1 cellular context compared by ENCODE assay signal in the genomic region with DNA sequence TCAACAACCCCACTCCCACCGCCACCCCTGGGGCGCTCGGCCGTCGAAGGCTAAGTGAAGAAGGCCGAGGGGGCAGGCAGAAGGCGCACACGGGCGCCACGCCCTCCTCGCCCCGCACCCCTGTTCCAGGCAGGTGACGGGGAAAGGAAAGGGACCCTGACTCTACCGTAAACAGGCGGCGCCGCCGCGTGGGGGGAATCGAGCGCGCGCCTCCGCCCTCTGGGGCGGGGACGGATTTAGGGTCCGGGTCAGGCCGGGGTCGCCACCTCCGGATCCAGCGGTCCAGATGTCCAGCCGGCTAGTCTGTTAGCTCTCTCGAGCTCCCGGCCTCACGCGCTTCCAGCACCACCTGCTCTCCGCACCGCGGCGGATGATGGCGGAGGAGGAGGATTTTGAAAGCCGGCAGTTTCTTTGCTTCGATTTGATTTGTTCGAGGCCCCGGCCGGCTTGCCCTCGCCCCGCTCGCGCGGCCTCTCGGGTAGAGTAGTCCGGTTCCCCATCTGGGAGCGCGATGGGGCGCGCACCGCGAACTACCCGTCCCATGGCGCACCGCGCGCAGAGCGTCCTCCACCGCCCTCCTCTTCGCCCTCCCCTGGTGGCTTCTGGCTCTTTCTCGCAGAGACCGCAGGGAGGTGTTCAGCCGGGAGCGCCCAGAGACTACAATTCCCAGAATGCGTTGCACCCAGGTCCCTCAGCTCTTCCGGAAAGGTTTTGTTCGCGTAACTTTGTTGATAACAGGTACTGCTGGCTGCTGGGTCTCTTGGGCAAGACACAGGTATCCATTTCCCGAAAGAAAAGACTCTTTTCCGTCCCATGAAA.
A peak's percentile ranks its signal among the peaks of the same experiment; 100 is the strongest.
TF ChIP-seq lines count a peak whose summit lies in the region.

Gene RANGAP1 (minus strand): TSS at position 368 of the 819 bp plus-strand sequence. CDS start 5,143 bp downstream, outside the sequence.

TF ChIP-seq in GM12878, 131 proteins besides CTCF, POLR2A, EP300 and RAD21 (continued from another document and continues in another):
- TF ChIP-seq, protein P1, sequence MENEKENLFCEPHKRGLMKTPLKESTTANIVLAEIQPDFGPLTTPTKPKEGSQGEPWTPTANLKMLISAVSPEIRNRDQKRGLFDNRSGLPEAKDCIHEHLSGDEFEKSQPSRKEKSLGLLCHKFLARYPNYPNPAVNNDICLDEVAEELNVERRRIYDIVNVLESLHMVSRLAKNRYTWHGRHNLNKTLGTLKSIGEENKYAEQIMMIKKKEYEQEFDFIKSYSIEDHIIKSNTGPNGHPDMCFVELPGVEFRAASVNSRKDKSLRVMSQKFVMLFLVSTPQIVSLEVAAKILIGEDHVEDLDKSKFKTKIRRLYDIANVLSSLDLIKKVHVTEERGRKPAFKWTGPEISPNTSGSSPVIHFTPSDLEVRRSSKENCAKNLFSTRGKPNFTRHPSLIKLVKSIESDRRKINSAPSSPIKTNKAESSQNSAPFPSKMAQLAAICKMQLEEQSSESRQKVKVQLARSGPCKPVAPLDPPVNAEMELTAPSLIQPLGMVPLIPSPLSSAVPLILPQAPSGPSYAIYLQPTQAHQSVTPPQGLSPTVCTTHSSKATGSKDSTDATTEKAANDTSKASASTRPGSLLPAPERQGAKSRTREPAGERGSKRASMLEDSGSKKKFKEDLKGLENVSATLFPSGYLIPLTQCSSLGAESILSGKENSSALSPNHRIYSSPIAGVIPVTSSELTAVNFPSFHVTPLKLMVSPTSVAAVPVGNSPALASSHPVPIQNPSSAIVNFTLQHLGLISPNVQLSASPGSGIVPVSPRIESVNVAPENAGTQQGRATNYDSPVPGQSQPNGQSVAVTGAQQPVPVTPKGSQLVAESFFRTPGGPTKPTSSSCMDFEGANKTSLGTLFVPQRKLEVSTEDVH (IDR thresholded peaks at IDR 0.05; ENCODE audit: low read depth, partially characterized antibody), result no peak
- TF ChIP-seq EGR1 (IDR thresholded peaks at IDR 0.05; ENCODE audit: borderline replicate concordance in 1 of 2, low read depth in 2 of 2, low read length in 2 of 2), result peak in 1 of 2 experiments; percentile 9; a peak in 1 of 3 replicates
- TF ChIP-seq NFXL1 (IDR thresholded peaks at IDR 0.05; ENCODE audit: borderline replicate concordance), result no peak
- TF ChIP-seq ZBTB33 (IDR thresholded peaks at IDR 0.05), result no peak
- 0 out of 2 replicates have a peak, but pooled peaks have one; percentile 59 for TF ChIP-seq BACH1 (IDR thresholded peaks at IDR 0.05; ENCODE audit: borderline replicate concordance)
- TF ChIP-seq USF2 (IDR thresholded peaks at IDR 0.05; ENCODE audit: borderline replicate concordance, low read depth, low read length), result no peak
- no peak for TF ChIP-seq JUND (IDR thresholded peaks at IDR 0.05; ENCODE audit: low read depth, low read length)
- TF ChIP-seq CBFB (IDR thresholded peaks at IDR 0.05; ENCODE audit: low read depth), result no peak
- peak; percentile 83; the same call in 1 of the 2 replicates for TF ChIP-seq PML (IDR thresholded peaks at IDR 0.05; ENCODE audit: low read length)
- TF ChIP-seq HDGF (IDR thresholded peaks at IDR 0.05), result 0 out of 2 replicates have a peak, but pooled peaks have one; percentile 77
- TF ChIP-seq GATAD2B (conservative IDR thresholded peaks at IDR 0.05; ENCODE audit: low read depth), result peak; percentile 54; the same call in 1 of the 2 replicates
- no peak for TF ChIP-seq BCL11A (IDR thresholded peaks at IDR 0.05; ENCODE audit: low read depth, low read length)
- peak; percentile 86 for TF ChIP-seq TBL1XR1 (IDR thresholded peaks at IDR 0.05; ENCODE audit: low read depth, low read length)
- TF ChIP-seq, protein P2, sequence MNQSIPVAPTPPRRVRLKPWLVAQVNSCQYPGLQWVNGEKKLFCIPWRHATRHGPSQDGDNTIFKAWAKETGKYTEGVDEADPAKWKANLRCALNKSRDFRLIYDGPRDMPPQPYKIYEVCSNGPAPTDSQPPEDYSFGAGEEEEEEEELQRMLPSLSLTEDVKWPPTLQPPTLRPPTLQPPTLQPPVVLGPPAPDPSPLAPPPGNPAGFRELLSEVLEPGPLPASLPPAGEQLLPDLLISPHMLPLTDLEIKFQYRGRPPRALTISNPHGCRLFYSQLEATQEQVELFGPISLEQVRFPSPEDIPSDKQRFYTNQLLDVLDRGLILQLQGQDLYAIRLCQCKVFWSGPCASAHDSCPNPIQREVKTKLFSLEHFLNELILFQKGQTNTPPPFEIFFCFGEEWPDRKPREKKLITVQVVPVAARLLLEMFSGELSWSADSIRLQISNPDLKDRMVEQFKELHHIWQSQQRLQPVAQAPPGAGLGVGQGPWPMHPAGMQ (IDR thresholded peaks at IDR 0.05; ENCODE audit: borderline replicate concordance), result no peak
- no peak; the same call in 1 of the 2 replicates for TF ChIP-seq MLLT1 (IDR thresholded peaks at IDR 0.05)
- no peak for TF ChIP-seq RAD51 (IDR thresholded peaks at IDR 0.05)
- TF ChIP-seq CBX5 (IDR thresholded peaks at IDR 0.05; ENCODE audit: low read depth), result no peak
- TF ChIP-seq MXI1 (IDR thresholded peaks at IDR 0.05; ENCODE audit: low read depth, low read length), result peak; percentile 99
- TF ChIP-seq MAX (IDR thresholded peaks at IDR 0.05; ENCODE audit: low read depth, low read length), result peak; percentile 90; the same call in 1 of the 2 replicates
- TF ChIP-seq, protein P3, sequence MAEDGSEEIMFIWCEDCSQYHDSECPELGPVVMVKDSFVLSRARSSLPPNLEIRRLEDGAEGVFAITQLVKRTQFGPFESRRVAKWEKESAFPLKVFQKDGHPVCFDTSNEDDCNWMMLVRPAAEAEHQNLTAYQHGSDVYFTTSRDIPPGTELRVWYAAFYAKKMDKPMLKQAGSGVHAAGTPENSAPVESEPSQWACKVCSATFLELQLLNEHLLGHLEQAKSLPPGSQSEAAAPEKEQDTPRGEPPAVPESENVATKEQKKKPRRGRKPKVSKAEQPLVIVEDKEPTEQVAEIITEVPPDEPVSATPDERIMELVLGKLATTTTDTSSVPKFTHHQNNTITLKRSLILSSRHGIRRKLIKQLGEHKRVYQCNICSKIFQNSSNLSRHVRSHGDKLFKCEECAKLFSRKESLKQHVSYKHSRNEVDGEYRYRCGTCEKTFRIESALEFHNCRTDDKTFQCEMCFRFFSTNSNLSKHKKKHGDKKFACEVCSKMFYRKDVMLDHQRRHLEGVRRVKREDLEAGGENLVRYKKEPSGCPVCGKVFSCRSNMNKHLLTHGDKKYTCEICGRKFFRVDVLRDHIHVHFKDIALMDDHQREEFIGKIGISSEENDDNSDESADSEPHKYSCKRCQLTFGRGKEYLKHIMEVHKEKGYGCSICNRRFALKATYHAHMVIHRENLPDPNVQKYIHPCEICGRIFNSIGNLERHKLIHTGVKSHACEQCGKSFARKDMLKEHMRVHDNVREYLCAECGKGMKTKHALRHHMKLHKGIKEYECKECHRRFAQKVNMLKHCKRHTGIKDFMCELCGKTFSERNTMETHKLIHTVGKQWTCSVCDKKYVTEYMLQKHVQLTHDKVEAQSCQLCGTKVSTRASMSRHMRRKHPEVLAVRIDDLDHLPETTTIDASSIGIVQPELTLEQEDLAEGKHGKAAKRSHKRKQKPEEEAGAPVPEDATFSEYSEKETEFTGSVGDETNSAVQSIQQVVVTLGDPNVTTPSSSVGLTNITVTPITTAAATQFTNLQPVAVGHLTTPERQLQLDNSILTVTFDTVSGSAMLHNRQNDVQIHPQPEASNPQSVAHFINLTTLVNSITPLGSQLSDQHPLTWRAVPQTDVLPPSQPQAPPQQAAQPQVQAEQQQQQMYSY (CRISPR knock-in tag; IDR thresholded peaks at IDR 0.05), result no peak
- peak; percentile 52 for TF ChIP-seq NR2F1 (conservative IDR thresholded peaks at IDR 0.05)
- TF ChIP-seq BHLHE40 (IDR thresholded peaks at IDR 0.05; ENCODE audit: borderline replicate concordance in 1 of 2, low read depth in 2 of 2, low read length in 1 of 2), result peak; percentile 2 to 44; a peak in 2 of 4 replicates
- TF ChIP-seq ZSCAN29 (IDR thresholded peaks at IDR 0.05), result no peak
- TF ChIP-seq ZBTB4 (CRISPR knock-in tag; IDR thresholded peaks at IDR 0.05), result no peak
- no peak for TF ChIP-seq CEBPZ (IDR thresholded peaks at IDR 0.05; ENCODE audit: low read depth, low read length)
- 0 out of 2 replicates have a peak, but pooled peaks have one; percentile 24 for TF ChIP-seq NRF1 (conservative IDR thresholded peaks at IDR 0.05; ENCODE audit: low read depth, low read length)
- peak; percentile 72 for TF ChIP-seq SMAD1 (IDR thresholded peaks at IDR 0.05; ENCODE audit: low read depth, partially characterized antibody)
- TF ChIP-seq BCL3 (IDR thresholded peaks at IDR 0.05; ENCODE audit: borderline replicate concordance, insufficient read depth, low read depth, low read length, poor library complexity, severe bottlenecking), result no peak
